8 cellular contexts compared by ENCODE assay signal in the genomic region with DNA sequence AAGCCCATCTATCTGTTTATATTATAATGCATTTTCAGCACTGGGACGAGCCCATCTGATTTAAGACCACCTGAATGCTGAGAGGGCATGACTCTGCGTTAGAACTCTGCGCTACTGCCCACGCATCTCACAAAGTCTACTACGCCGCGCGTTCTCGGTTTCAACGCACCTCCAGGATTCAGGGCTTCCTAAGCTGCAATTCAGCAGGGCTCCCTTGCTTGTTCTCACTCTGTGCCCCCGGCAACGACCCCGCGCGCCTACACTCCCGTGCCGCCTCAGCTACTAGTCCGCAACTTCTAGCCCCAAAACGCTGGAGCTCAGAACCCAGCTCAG. TPM values are rescaled to one million over a fixed set of nuclear protein-coding genes. Genes with fewer than 3 reads are reported as not detected.
DNase-seq lines count a peak whose midpoint lies in the region; ATAC-seq and TF ChIP-seq lines count a peak whose summit lies in the region.

No MANE protein-coding gene starts in this region.

- peak; percentile 51 for ATAC-seq in GM21360 (IDR thresholded peaks at IDR 0.05; ENCODE audit: unreplicated experiment)
- ATAC-seq in HG03520 (IDR thresholded peaks at IDR 0.05; ENCODE audit: unreplicated experiment): peak; percentile 33
- no peak for ATAC-seq in HG03280 (IDR thresholded peaks at IDR 0.05; ENCODE audit: unreplicated experiment)

- no TSS peak for BruUV-seq in MCF 10A (replicated peaks; lab: Mats Ljungman, UMichigan)

- no peak overlapping the region for H3K27ac Mint-ChIP-seq in MCF 10A (ENCODE audit: low read depth, unreplicated experiment)
- H3K27ac Mint-ChIP-seq in mesothelial cell of epicardium: peak overlapping the region; percentile 76

- H3K36me3 Mint-ChIP-seq in MCF 10A (ENCODE audit: insufficient read depth, unreplicated experiment): no peaks in the 10 kb centered on the region
- H3K36me3 Mint-ChIP-seq in mesothelial cell of epicardium: no peaks in the 10 kb centered on the region

- H3K9me3 Mint-ChIP-seq in MCF 10A (ENCODE audit: unreplicated experiment): no peaks in the 10 kb centered on the region
- H3K9me3 Mint-ChIP-seq in mesothelial cell of epicardium: no peaks in the 10 kb centered on the region

- H3K27me3 Mint-ChIP-seq in MCF 10A (ENCODE audit: insufficient read depth, unreplicated experiment): no peaks in the 10 kb centered on the region
- peaks cover 12% of the 10 kb centered on the region for H3K27me3 Mint-ChIP-seq in mesothelial cell of epicardium (ENCODE audit: low read depth)

- TF ChIP-seq CTCF in MCF 10A (IDR thresholded peaks at IDR 0.05; ENCODE audit: unreplicated experiment) (no peak), mesothelial cell of epicardium (IDR thresholded peaks at IDR 0.05; ENCODE audit: unreplicated experiment) (no peak), GM10266 (IDR thresholded peaks at IDR 0.05; ENCODE audit: control insufficient read depth, insufficient read depth, low read depth, missing control alignments) (no peak)

- DNase-seq in MCF 10A (ENCODE audit: unreplicated experiment): no peak
- no peak for DNase-seq in mesothelial cell of epicardium (ENCODE audit: low spot score in 2 of 2, unreplicated experiment in 2 of 2)
- no peak for DNase-seq in hypothalamus (lab: John Stamatoyannopoulos, UW)
- DNase-seq in SKM-1 (lab: John Stamatoyannopoulos, UW; ENCODE audit: unreplicated experiment): no peak
- no peak for DNase-seq in GM10266 (ENCODE audit: extremely low spot score)

- intact Hi-C loops in MCF 10A (cut with micrococcal nuclease): no loop called here

- H3K4me1 Mint-ChIP-seq in MCF 10A (ENCODE audit: insufficient read depth, unreplicated experiment): peaks cover 13% of the 10 kb centered on the region
- H3K4me1 Mint-ChIP-seq in mesothelial cell of epicardium: peaks cover 34% of the 10 kb centered on the region

- CTCF ChIA-PET in MCF 10A (lab: Yijun Ruan, JAX): interaction anchor here (0.7 to 1.5 kb wide), 5 partner anchors 8 to 133 kb away, joined by 3 to 6 read pairs (median 5); no protein-coding TSS in a partner anchor

- POLR2A ChIA-PET in MCF 10A (lab: Yijun Ruan, JAX): interaction anchor here (0.5 to 1.6 kb wide), 10 partner anchors 9 to 1077 kb away, joined by 3 to 17 read pairs (median 3); no protein-coding TSS in a partner anchor

- H3K4me3 Mint-ChIP-seq in MCF 10A (ENCODE audit: unreplicated experiment) (peak overlapping the region; percentile 88), mesothelial cell of epicardium (peak overlapping the region; percentile 88)

RNA-seq across cellular contexts. Expression of a gene that starts 0.3 kb away (rescaled TPM):
- total RNA-seq in MCF 10A (2022) (0.29 and 0.63 TPM in 2 replicates), mesothelial cell of epicardium (6.2 to 6.6 TPM (median 6.6 TPM) in 3 replicates)
